Comparison of ENCODE assay signal across 1 cellular context in genomic region chr2:154587739-154588138, GRCh38.
A peak's percentile ranks its signal among the peaks of the same experiment; 100 is the strongest.
TF ChIP-seq lines count a peak whose summit lies in the region.

No MANE protein-coding gene starts in this region.

TF ChIP-seq in liver, 16 proteins besides CTCF, POLR2A, EP300 and RAD21 (continued from another document):
- TF ChIP-seq, protein P1, sequence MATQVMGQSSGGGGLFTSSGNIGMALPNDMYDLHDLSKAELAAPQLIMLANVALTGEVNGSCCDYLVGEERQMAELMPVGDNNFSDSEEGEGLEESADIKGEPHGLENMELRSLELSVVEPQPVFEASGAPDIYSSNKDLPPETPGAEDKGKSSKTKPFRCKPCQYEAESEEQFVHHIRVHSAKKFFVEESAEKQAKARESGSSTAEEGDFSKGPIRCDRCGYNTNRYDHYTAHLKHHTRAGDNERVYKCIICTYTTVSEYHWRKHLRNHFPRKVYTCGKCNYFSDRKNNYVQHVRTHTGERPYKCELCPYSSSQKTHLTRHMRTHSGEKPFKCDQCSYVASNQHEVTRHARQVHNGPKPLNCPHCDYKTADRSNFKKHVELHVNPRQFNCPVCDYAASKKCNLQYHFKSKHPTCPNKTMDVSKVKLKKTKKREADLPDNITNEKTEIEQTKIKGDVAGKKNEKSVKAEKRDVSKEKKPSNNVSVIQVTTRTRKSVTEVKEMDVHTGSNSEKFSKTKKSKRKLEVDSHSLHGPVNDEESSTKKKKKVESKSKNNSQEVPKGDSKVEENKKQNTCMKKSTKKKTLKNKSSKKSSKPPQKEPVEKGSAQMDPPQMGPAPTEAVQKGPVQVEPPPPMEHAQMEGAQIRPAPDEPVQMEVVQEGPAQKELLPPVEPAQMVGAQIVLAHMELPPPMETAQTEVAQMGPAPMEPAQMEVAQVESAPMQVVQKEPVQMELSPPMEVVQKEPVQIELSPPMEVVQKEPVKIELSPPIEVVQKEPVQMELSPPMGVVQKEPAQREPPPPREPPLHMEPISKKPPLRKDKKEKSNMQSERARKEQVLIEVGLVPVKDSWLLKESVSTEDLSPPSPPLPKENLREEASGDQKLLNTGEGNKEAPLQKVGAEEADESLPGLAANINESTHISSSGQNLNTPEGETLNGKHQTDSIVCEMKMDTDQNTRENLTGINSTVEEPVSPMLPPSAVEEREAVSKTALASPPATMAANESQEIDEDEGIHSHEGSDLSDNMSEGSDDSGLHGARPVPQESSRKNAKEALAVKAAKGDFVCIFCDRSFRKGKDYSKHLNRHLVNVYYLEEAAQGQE (IDR thresholded peaks at IDR 0.05) = no peak
- TF ChIP-seq HNF4A (conservative IDR thresholded peaks at IDR 0.05) (peak; percentile 95), TAF1 (conservative IDR thresholded peaks at IDR 0.05) (no peak), SP1 (IDR thresholded peaks at IDR 0.05) (peak; percentile 74)
